Comparison of ENCODE assay signal across 1 cellular context in the genomic region with DNA sequence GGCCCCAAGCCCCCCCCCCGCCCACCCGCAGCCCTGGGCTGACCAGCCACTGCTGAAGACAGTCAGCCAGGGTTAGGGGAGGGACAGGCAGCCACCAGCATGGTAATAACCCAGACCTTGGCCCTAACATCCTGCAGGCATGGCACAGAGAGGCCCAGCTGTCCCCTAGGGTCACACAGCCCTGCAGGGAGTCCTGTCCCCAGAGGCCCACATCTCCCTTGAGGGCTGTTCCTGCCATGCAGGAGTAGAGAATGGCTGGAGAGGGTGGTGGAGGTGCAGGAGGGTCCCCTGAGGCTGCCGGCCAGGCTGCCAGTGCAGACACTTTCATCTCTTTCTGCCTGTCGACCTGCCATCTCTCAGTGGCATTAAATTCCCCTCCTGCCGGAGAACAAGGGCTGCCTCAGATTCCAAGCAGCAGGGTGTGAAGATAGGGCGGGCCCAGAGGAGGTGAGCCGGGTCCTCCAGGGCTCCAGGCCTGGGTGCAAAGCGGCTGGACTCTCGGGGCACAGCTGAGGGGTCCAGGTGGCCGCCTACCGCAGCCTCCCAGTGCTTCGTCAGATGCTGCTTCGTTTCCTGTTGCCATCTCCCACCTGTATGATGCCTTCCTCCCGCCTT.
TF ChIP-seq lines count a peak whose summit lies in the region.

No MANE protein-coding gene starts in this region.

TF ChIP-seq in K562, 482 proteins besides CTCF, POLR2A, EP300 and RAD21:
- TF ChIP-seq POLR2B (IDR thresholded peaks at IDR 0.05; ENCODE audit: low read depth, partially characterized antibody), result no peak
- peak; percentile 75 for TF ChIP-seq ZFP36 (IDR thresholded peaks at IDR 0.05; ENCODE audit: low read depth, low read length, partially characterized antibody)
- TF ChIP-seq POLR2G (IDR thresholded peaks at IDR 0.05; ENCODE audit: low read depth, low read length), result peak; percentile 68
- 0 out of 2 replicates have a peak, but pooled peaks have one; percentile 30 for TF ChIP-seq BCOR (IDR thresholded peaks at IDR 0.05)
- TF ChIP-seq MYNN (IDR thresholded peaks at IDR 0.05), result peak; percentile 19; the same call in 1 of the 2 replicates
- TF ChIP-seq MYNN (CRISPR knock-in tag; IDR thresholded peaks at IDR 0.05), result no peak
- peak; percentile 58 for TF ChIP-seq RBM22 (IDR thresholded peaks at IDR 0.05; ENCODE audit: low read depth, low read length, poor library complexity, severe bottlenecking)
- TF ChIP-seq ZNF695 (CRISPR knock-in tag; IDR thresholded peaks at IDR 0.05), result 0 out of 2 replicates have a peak, but pooled peaks have one; percentile 24
- no peak for TF ChIP-seq SRF (CRISPR knock-in tag; IDR thresholded peaks at IDR 0.05)
- TF ChIP-seq CBX1 (IDR thresholded peaks at IDR 0.05; ENCODE audit: low read depth), result 0 out of 2 replicates have a peak, but pooled peaks have one; percentile 39
- peak in 1 of 2 experiments; percentile 30; a peak in 1 of 4 replicates for TF ChIP-seq KDM1A (IDR thresholded peaks at IDR 0.05)
- peak; percentile 15; the same call in 1 of the 2 replicates for TF ChIP-seq SUPT5H (IDR thresholded peaks at IDR 0.05)
